1 cellular context compared by ENCODE assay signal in the genomic region with DNA sequence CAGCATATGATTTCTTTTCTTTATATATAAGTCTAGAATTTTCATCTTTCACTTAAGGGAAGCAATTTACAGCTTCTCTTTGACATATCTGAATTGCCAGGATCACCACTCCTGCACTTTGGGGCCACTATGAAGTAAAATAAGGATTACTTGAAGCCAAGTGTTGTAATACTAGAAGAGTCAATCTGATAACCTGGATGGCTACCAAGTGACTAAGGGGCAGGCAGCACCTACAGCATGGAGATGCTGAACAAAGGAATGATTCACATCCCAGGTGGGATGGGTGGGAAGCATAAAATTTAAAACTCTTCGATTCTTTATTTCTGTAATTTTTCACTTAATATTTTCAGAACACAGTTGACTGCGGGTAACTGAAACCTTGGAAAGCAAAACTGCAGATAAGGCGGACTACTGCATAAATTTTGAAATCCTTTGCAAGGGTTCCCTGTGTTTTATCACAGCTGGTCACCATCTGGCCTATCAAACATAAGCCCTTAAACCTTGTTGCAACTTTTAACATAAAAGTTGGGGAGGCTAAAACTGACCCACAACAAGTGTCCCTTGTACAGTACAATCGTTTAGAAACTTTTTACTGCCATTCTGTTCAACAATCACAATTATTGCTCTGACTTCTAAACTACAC.
TF ChIP-seq lines count a peak whose summit lies in the region.

No MANE protein-coding gene starts in this region.

TF ChIP-seq in HepG2, 621 proteins besides CTCF, POLR2A, EP300 and RAD21:
- TF ChIP-seq ZBTB21 (CRISPR knock-in tag; IDR thresholded peaks at IDR 0.05) (no peak), ZNF792 (CRISPR knock-in tag; IDR thresholded peaks at IDR 0.05) (no peak), FOXM1 (CRISPR knock-in tag; IDR thresholded peaks at IDR 0.05) (no peak), PHF8 (CRISPR knock-in tag; IDR thresholded peaks at IDR 0.05) (no peak), TARDBP (CRISPR knock-in tag; IDR thresholded peaks at IDR 0.05) (no peak), SP4 (CRISPR knock-in tag; IDR thresholded peaks at IDR 0.05) (no peak), ELF3 (CRISPR knock-in tag; IDR thresholded peaks at IDR 0.05) (no peak), ATRX (CRISPR knock-in tag; IDR thresholded peaks at IDR 0.05; ENCODE audit: borderline replicate concordance) (no peak), SRSF9 (IDR thresholded peaks at IDR 0.05; ENCODE audit: borderline replicate concordance, insufficient read depth, low read depth, low read length, poor library complexity, severe bottlenecking) (no peak), SOX13 (IDR thresholded peaks at IDR 0.05) (no peak), SOX13 (CRISPR knock-in tag; conservative IDR thresholded peaks at IDR 0.05 in 1 of 2, IDR thresholded peaks at IDR 0.05 in 1 of 2) (no peak), KLF13 (CRISPR knock-in tag; IDR thresholded peaks at IDR 0.05) (no peak)
- TF ChIP-seq, protein P1, sequence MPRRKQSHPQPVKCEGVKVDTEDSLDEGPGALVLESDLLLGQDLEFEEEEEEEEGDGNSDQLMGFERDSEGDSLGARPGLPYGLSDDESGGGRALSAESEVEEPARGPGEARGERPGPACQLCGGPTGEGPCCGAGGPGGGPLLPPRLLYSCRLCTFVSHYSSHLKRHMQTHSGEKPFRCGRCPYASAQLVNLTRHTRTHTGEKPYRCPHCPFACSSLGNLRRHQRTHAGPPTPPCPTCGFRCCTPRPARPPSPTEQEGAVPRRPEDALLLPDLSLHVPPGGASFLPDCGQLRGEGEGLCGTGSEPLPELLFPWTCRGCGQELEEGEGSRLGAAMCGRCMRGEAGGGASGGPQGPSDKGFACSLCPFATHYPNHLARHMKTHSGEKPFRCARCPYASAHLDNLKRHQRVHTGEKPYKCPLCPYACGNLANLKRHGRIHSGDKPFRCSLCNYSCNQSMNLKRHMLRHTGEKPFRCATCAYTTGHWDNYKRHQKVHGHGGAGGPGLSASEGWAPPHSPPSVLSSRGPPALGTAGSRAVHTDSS (CRISPR knock-in tag; conservative IDR thresholded peaks at IDR 0.05): no peak
- TF ChIP-seq, protein P2, sequence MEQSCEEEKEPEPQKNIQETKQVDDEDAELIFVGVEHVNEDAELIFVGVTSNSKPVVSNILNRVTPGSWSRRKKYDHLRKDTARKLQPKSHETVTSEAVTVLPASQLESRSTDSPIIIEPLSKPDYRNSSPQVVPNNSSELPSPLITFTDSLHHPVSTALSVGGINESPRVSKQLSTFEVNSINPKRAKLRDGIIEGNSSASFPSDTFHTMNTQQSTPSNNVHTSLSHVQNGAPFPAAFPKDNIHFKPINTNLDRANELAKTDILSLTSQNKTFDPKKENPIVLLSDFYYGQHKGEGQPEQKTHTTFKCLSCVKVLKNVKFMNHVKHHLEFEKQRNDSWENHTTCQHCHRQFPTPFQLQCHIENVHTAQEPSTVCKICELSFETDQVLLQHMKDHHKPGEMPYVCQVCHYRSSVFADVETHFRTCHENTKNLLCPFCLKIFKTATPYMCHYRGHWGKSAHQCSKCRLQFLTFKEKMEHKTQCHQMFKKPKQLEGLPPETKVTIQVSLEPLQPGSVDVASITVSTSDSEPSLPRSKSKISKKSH (CRISPR knock-in tag; IDR thresholded peaks at IDR 0.05; ENCODE audit: borderline replicate concordance): no peak
